In genomic region chr2:59182249-59182648, GRCh38 we compare ENCODE assay signal across 8 cellular contexts.
DNase-seq lines count a peak whose midpoint lies in the region; ATAC-seq, FAIRE-seq and TF ChIP-seq lines count a peak whose summit lies in the region.

No MANE protein-coding gene starts in this region.

- no peak for TF ChIP-seq CTCF in gastroesophageal sphincter (IDR thresholded peaks at IDR 0.05)

- no peak for ATAC-seq in gastroesophageal sphincter

- H3K4me3 ChIP-seq in gastroesophageal sphincter, result no peak overlapping the region

- no peak overlapping the region for H3K27ac ChIP-seq in gastroesophageal sphincter

- no peaks in the 10 kb centered on the region for H3K36me3 ChIP-seq in gastroesophageal sphincter

- no peak for TF ChIP-seq EP300 in gastroesophageal sphincter (IDR thresholded peaks at IDR 0.05)

- peaks cover 0 to 14% (median 0%) of the 10 kb centered on the region in 3 donors for H3K4me1 ChIP-seq in gastroesophageal sphincter

- WGBS in gastroesophageal sphincter (ENCODE audit: low coverage in 1 of 2), 2 donors, result 44 to 60% methylated on average over 1 to 3 of the region's 3 CpGs

- DNase-seq in D341Med (ENCODE audit: low spot score) (peak; percentile 71), H54 (ENCODE audit: insufficient read length, low spot score) (peak; percentile 2), RKO (ENCODE audit: low spot score) (peak; percentile 26), iPS DF 19.7 (ENCODE audit: low read depth, low spot score) (peak; percentile 50), NCI-H774 (lab: John Stamatoyannopoulos, UW) (no peak)
- DNase-seq in stimulated activated CD4-positive, alpha-beta T cell treated with anti-CD3 and anti-CD28 coated beads, Interleukin-1b, Interleukin-23, amount 100 ng/mL, for 48 hours, result no peak
- no peak for DNase-seq in activated CD4-positive, alpha-beta T cell treated with anti-CD3 and anti-CD28 coated beads, Interleukin-2, amount 50 U/mL, for 1 hour

- TF ChIP-seq POLR2A in H54 (IDR thresholded peaks at IDR 0.05; ENCODE audit: low read depth, low read length) (no peak), gastroesophageal sphincter (IDR thresholded peaks at IDR 0.05) (no peak)

- H3K9me3 ChIP-seq in gastroesophageal sphincter, result no peaks in the 10 kb centered on the region

- no peaks in the 10 kb centered on the region for H3K27me3 ChIP-seq in gastroesophageal sphincter

- no peak for FAIRE-seq in H54 (lab: Jason Lieb, UNC)

Comparison
In these comparisons a context has a peak if more than half of its experiments do, and no peak if none do; other contexts are left out.
1. DNase-seq: peak in D341Med (single experiment), H54 (single experiment), RKO (single experiment) and iPS DF 19.7 (single experiment); none in stimulated activated CD4-positive, alpha-beta T cell treated with anti-CD3 and anti-CD28 coated beads, Interleukin-1b, Interleukin-23, amount 100 ng/mL, for 48 hours (single experiment), activated CD4-positive, alpha-beta T cell treated with anti-CD3 and anti-CD28 coated beads, Interleukin-2, amount 50 U/mL, for 1 hour (single experiment) and NCI-H774 (single experiment).